8 cellular contexts compared by ENCODE assay signal in genomic region chr17:30719131-30719973, GRCh38.
DNase-seq lines count a peak whose midpoint lies in the region; ATAC-seq, FAIRE-seq and TF ChIP-seq lines count a peak whose summit lies in the region.
"Not testable (repeated sequence)": the region's sequence is repeated elsewhere in the genome, so short reads cannot be mapped to it uniquely, and the experiment has no call there.

No MANE protein-coding gene starts in this region.

- POLR2A ChIA-PET in activated CD8-positive, alpha-beta T cell treated with anti-CD3 and anti-CD28 coated beads, Interleukin-2, amount 10 ng/mL, durations not matched to agents 7 days and 5 days (lab: Charles Lee), result interaction anchor here (0.6 kb wide), 1 partner anchor 12 kb away, joined by 3 read pairs; no protein-coding TSS in a partner anchor

- H3K9me3 Mint-ChIP-seq in activated CD8-positive, alpha-beta T cell treated with anti-CD3 and anti-CD28 coated beads, Interleukin-2, amount 10 ng/mL, durations not matched to agents 7 days and 5 days (ENCODE audit: insufficient read depth), result not testable (repeated sequence)

- H3K27me3 Mint-ChIP-seq in activated CD8-positive, alpha-beta T cell treated with anti-CD3 and anti-CD28 coated beads, Interleukin-2, amount 10 ng/mL, durations not matched to agents 7 days and 5 days (ENCODE audit: low read depth), result not testable (repeated sequence)

- ATAC-seq in RWPE2 (ENCODE audit: low read depth) (peak; percentile 51; the same call in 2 of the 3 replicates), right cardiac atrium (peak; percentile 42 to 52)
- ATAC-seq in activated CD8-positive, alpha-beta T cell treated with anti-CD3 and anti-CD28 coated beads, Interleukin-2, amount 10 ng/mL, durations not matched to agents 7 days and 5 days, result peak; percentile 79

- H3K36me3 ChIP-seq in RWPE2 (ENCODE audit: low read depth); bronchial epithelial cell (ENCODE audit: control insufficient read depth, insufficient read depth, low read length): not testable (repeated sequence)

- CTCF ChIA-PET in activated CD8-positive, alpha-beta T cell treated with anti-CD3 and anti-CD28 coated beads, Interleukin-2, amount 10 ng/mL, durations not matched to agents 7 days and 5 days (lab: Charles Lee), result interaction anchor here (0.9 to 1.6 kb wide), 3 partner anchors 9 to 242 kb away, joined by 5 to 7 read pairs (median 5); partner anchors contain the start of gene GOSR1

- not testable (repeated sequence) for FAIRE-seq in bronchial epithelial cell (lab: Jason Lieb, UNC)

- intact Hi-C loops in right cardiac atrium (cut with DNase I), result not testable (repeated sequence)
- intact Hi-C loops in posterior cingulate gyrus (cut with DNase I), result loop anchor here (5.0 kb wide), 1 partner anchor 242 kb away; the partner anchor contains the start of gene GOSR1

- not testable (repeated sequence) for H3K27me3 ChIP-seq in RWPE2 (ENCODE audit: insufficient read depth, poor library complexity, severe bottlenecking); bronchial epithelial cell (ENCODE audit: control insufficient read depth, insufficient read depth, low read length); right cardiac atrium (ENCODE audit: control insufficient read depth, insufficient read depth)

- not testable (repeated sequence) for H3K36me3 Mint-ChIP-seq in activated CD8-positive, alpha-beta T cell treated with anti-CD3 and anti-CD28 coated beads, Interleukin-2, amount 10 ng/mL, durations not matched to agents 7 days and 5 days (ENCODE audit: low read depth)

- H3K9me3 ChIP-seq in RWPE2 (ENCODE audit: severe bottlenecking); right cardiac atrium (ENCODE audit: control insufficient read depth, low read length): not testable (repeated sequence)

- not testable (repeated sequence) for H3K27ac Mint-ChIP-seq in activated CD8-positive, alpha-beta T cell treated with anti-CD3 and anti-CD28 coated beads, Interleukin-2, amount 10 ng/mL, durations not matched to agents 7 days and 5 days

- 77% methylated on average over 22 of the region's 22 CpGs for WGBS in right cardiac atrium

- H3K4me3 ChIP-seq in RWPE2 (ENCODE audit: severe bottlenecking); bronchial epithelial cell (ENCODE audit: low read depth, low read length); right cardiac atrium (ENCODE audit: low read length): not testable (repeated sequence)

- H3K4me1 ChIP-seq in RWPE2 (ENCODE audit: insufficient read depth, poor library complexity, severe bottlenecking); right cardiac atrium (ENCODE audit: control insufficient read depth, insufficient read depth, low read length): not testable (repeated sequence)

- H3K4me3 Mint-ChIP-seq in activated CD8-positive, alpha-beta T cell treated with anti-CD3 and anti-CD28 coated beads, Interleukin-2, amount 10 ng/mL, durations not matched to agents 7 days and 5 days, result not testable (repeated sequence)

- not testable (repeated sequence) for H3K27ac ChIP-seq in RWPE2 (ENCODE audit: poor library complexity, severe bottlenecking); right cardiac atrium (ENCODE audit: low read length)

- H3K4me1 Mint-ChIP-seq in activated CD8-positive, alpha-beta T cell treated with anti-CD3 and anti-CD28 coated beads, Interleukin-2, amount 10 ng/mL, durations not matched to agents 7 days and 5 days (ENCODE audit: low read depth), result peaks cover 12% of the 10 kb centered on the region

- TF ChIP-seq CTCF in RWPE2 (IDR thresholded peaks at IDR 0.05; ENCODE audit: poor library complexity, severe bottlenecking) (peak; percentile 73), bronchial epithelial cell (IDR thresholded peaks at IDR 0.05; ENCODE audit: insufficient read depth, low read length, severe bottlenecking) (peak; percentile 64)

- peak; percentile 58 for DNase-seq in DMS53 (lab: John Stamatoyannopoulos, UW)
- peak; percentile 63 for DNase-seq in LoVo (ENCODE audit: low spot score)
- DNase-seq in RWPE2 (ENCODE audit: low spot score), result peak; percentile 59
- peak; percentile 87 for DNase-seq in activated CD8-positive, alpha-beta T cell treated with anti-CD3 and anti-CD28 coated beads, Interleukin-2, amount 10 ng/mL, durations not matched to agents 7 days and 5 days
- peak; percentile 29 for DNase-seq in bronchial epithelial cell (ENCODE audit: low read depth)
- peak; percentile 67 to 81 (median 79) for DNase-seq in right cardiac atrium
- peak in 7 of 10 donors; percentile 58 to 90 (median 61) for DNase-seq in posterior cingulate gyrus
- DNase-seq in stimulated activated naive CD4-positive, alpha-beta T cell (lab: John Stamatoyannopoulos, UW), result peak; percentile 20 to 80 (median 67)

Comparison
In these comparisons a context has a peak if more than half of its experiments do, and no peak if none do; other contexts are left out.
1. DNase-seq: peak in every context shown above with its lines; median percentile 87 in activated CD8-positive, alpha-beta T cell treated with anti-CD3 and anti-CD28 coated beads, Interleukin-2, amount 10 ng/mL, durations not matched to agents 7 days and 5 days; 79 in right cardiac atrium; 67 in stimulated activated naive CD4-positive, alpha-beta T cell; 63 in LoVo; 61 in posterior cingulate gyrus; 59 in RWPE2; 58 in DMS53; 29 in bronchial epithelial cell.